Comparison of ENCODE assay signal across 11 cellular contexts in genomic region chr17:40827746-40828453, GRCh38. TPM values are rescaled to one million over a fixed set of nuclear protein-coding genes. Genes with fewer than 3 reads are reported as not detected.
DNase-seq lines count a peak whose midpoint lies in the region; ATAC-seq, FAIRE-seq and TF ChIP-seq lines count a peak whose summit lies in the region.
"Had no signal": no experiment of that assay in that cellular context is flagged by ENCODE, and none has a peak within 500 bp of the region (broad histone marks: within the 10 kb centered on the region; RNA-seq: fewer than 3 reads in every experiment).

No MANE protein-coding gene starts in this region.

- H3K23ac ChIP-seq in trophoblast cell (ENCODE audit: low read length): no peak overlapping the region

- no peak for TF ChIP-seq CTCF in GM12878 (IDR thresholded peaks at IDR 0.05 in 2 of 3, conservative IDR thresholded peaks at IDR 0.05 in 1 of 3; ENCODE audit: control insufficient read depth in 2 of 3, extremely low read depth in 1 of 3, insufficient read depth in 1 of 3, low read depth in 3 of 3, low read length in 3 of 3)

- no peak overlapping the region for H3K9ac ChIP-seq in GM12878 (ENCODE audit: control insufficient read depth, insufficient read depth, low read length)
- no peak overlapping the region for H3K9ac ChIP-seq in trophoblast cell (ENCODE audit: low read length)

- in situ Hi-C loops in GM12878 (cut with MboI): no loop called here

- BruUV-seq in GM12878 (replicated peaks; lab: Mats Ljungman, UMichigan): no TSS peak

- no peak overlapping the region for H3K4me3 ChIP-seq in GM12878
- H3K4me3 ChIP-seq in trophoblast cell (ENCODE audit: low read depth, low read length): no peak overlapping the region

- no peak overlapping the region for H3K18ac ChIP-seq in trophoblast cell (ENCODE audit: low read length)

- H3K36me3 ChIP-seq in GM12878 (ENCODE audit: control insufficient read depth in 2 of 2, insufficient read depth in 2 of 2, low read length in 1 of 2): no peaks in the 10 kb centered on the region
- no peaks in the 10 kb centered on the region for H3K36me3 ChIP-seq in trophoblast cell (ENCODE audit: control insufficient read depth in 1 of 2, insufficient read depth in 2 of 2, low read length in 2 of 2)

- no peak overlapping the region for H3K4ac ChIP-seq in trophoblast cell (ENCODE audit: low read depth, low read length)

- WGBS in GM12878 (ENCODE audit: insufficient coverage, insufficient replicate concordance, low lambda C conversion rate, missing lambda C conversion rate): 55% methylated on average over 7 of the region's 7 CpGs
- no CpG with 5 or more reads among the region's 7 CpGs for WGBS in trophoblast cell (ENCODE audit: extremely low coverage, insufficient coverage, insufficient read length)

- H3K4me1 ChIP-seq in GM12878 (ENCODE audit: control insufficient read depth, insufficient read depth, low read length) (peaks cover 4% of the 10 kb centered on the region; the same call in 1 of the 2 replicates), trophoblast cell (ENCODE audit: control insufficient read depth in 1 of 2, insufficient read depth in 2 of 2, low read length in 2 of 2) (no peaks in the 10 kb centered on the region)

- no peak for TF ChIP-seq RAD21 in GM12878 (IDR thresholded peaks at IDR 0.05; ENCODE audit: insufficient read depth, low read depth, low read length)

- intact Hi-C loops in GM12878 (cut with micrococcal nuclease; ENCODE audit: unreplicated experiment): no loop called here

- H4K12ac ChIP-seq in trophoblast cell (ENCODE audit: low read depth, low read length): no peak overlapping the region

- SMC1A ChIA-PET in GM12878 (lab: Charles Lee; ENCODE audit: uncharacterized antibody, unreplicated experiment): interaction anchor here (0.7 to 1.4 kb wide), 3 partner anchors 9 to 75 kb away, joined by 3 read pairs; no protein-coding TSS in a partner anchor

- no peak for FAIRE-seq in GM12878 (lab: Jason Lieb, UNC)
- FAIRE-seq: kidney had no signal

- TF ChIP-seq EP300 in GM12878 (IDR thresholded peaks at IDR 0.05; ENCODE audit: borderline replicate concordance in 1 of 2, control insufficient read depth in 1 of 2, low read depth in 2 of 2, low read length in 2 of 2): no peak

- CTCF ChIA-PET in GM12878 (lab: Yijun Ruan, JAX): no interaction called here

- H3K27ac ChIP-seq in GM12878 (ENCODE audit: control insufficient read depth, insufficient read depth) (no peak overlapping the region), trophoblast cell (ENCODE audit: low read depth, low read length) (no peak overlapping the region)

- no peak overlapping the region for H4K8ac ChIP-seq in trophoblast cell (ENCODE audit: low read depth, low read length)

- DNase-seq in HK-2 (ENCODE audit: unreplicated experiment) (peak; percentile 18), NCI-H226 (peak; percentile 36), GM12878 (ENCODE audit: low read depth, low spot score) (no peak), trophoblast cell (peak; percentile 8 to 27), middle frontal gyrus (ENCODE audit: extremely low spot score, low spot score) (no peak), NCI-H2171 treated with DMSO at 0.1 percent for 48 hours (lab: John Stamatoyannopoulos, UW) (no peak)
- DNase-seq: dorsolateral prefrontal cortex, H7, kidney, NCI-H1694 treated with DMSO at 0.1 percent for 48 hours had no signal

- H2BK12ac ChIP-seq in trophoblast cell (ENCODE audit: low read length): no peak overlapping the region

- H4K20me1 ChIP-seq in GM12878 (ENCODE audit: control insufficient read depth, insufficient read depth): no peaks in the 10 kb centered on the region

- no peaks in the 10 kb centered on the region for H3K9me3 ChIP-seq in GM12878 (replicated peaks; ENCODE audit: control insufficient read depth, insufficient read depth, low read length)
- H3K9me3 ChIP-seq in trophoblast cell (ENCODE audit: insufficient read depth, low read depth, low read length): no peaks in the 10 kb centered on the region

- RAD21 ChIA-PET in GM12878 (lab: Charles Lee; ENCODE audit: unreplicated experiment): no interaction called here

- H4K91ac ChIP-seq in trophoblast cell (ENCODE audit: low read depth, low read length): no peak overlapping the region

- POLR2A ChIA-PET in GM12878 (lab: Charles Lee): interaction anchor here (1.2 kb wide), 1 partner anchor 9 kb away, joined by 4 read pairs; no protein-coding TSS in a partner anchor

- no peaks in the 10 kb centered on the region for H3K79me2 ChIP-seq in GM12878 (ENCODE audit: control insufficient read depth, insufficient read depth, low read length)
- H3K79me2 ChIP-seq in trophoblast cell (ENCODE audit: control insufficient read depth, insufficient read depth, low read length, poor library complexity): no peaks in the 10 kb centered on the region

- H3K4me2 ChIP-seq in GM12878 (ENCODE audit: control insufficient read depth, insufficient read depth) (no peak overlapping the region), trophoblast cell (ENCODE audit: low read length) (no peak overlapping the region)

- H2BK120ac ChIP-seq in trophoblast cell (ENCODE audit: insufficient read depth, low read length, poor library complexity): no peak overlapping the region

- no peak overlapping the region for H2AK5ac ChIP-seq in trophoblast cell (ENCODE audit: low read length)

- ATAC-seq in GM12878: peak; percentile 45
- no peak for ATAC-seq in HG02623 (IDR thresholded peaks at IDR 0.05; ENCODE audit: unreplicated experiment)

- no peaks in the 10 kb centered on the region for H3K79me1 ChIP-seq in trophoblast cell (ENCODE audit: low read length)

- no peak overlapping the region for H3K14ac ChIP-seq in trophoblast cell (ENCODE audit: low read length)

- no peak overlapping the region for H2AFZ ChIP-seq in GM12878 (ENCODE audit: control insufficient read depth, low read depth, low read length)
- no peak overlapping the region for H2AFZ ChIP-seq in trophoblast cell (ENCODE audit: insufficient read depth, low read length, poor library complexity)

- TF ChIP-seq POLR2A in GM12878 (IDR thresholded peaks at IDR 0.05; ENCODE audit: low read depth, low read length): no peak

- H3K27me3 ChIP-seq in GM12878 (replicated peaks in 1 of 2; ENCODE audit: control insufficient read depth in 2 of 2, insufficient read depth in 2 of 2, low read length in 1 of 2) (no peaks in the 10 kb centered on the region), trophoblast cell (ENCODE audit: insufficient read depth, low read length) (no peaks in the 10 kb centered on the region)
- H3K27me3 ChIP-seq: dorsolateral prefrontal cortex had no signal

- no peak overlapping the region for H2BK5ac ChIP-seq in trophoblast cell (ENCODE audit: low read depth, low read length, poor library complexity)

RNA-seq across cellular contexts. Expression of gene KRT10, which starts 5.5 kb away (rescaled TPM):
- 1.1 TPM in 1 of 2 replicates, not detected in the other for total RNA-seq in GM12878 (2013; cell fraction: nucleolus; rRNA removed)
- total RNA-seq in GM12878 (2014; rRNA removed): 5.7 and 12.4 TPM in 2 replicates
- 10.8 and 11.1 TPM in 2 replicates for total RNA-seq in GM12878 (2014; rRNA removed; fragmentation: Illumina TruSeq; extraction: Trizol)
- total RNA-seq in GM12878 (2021): 34.8 and 36.4 TPM in 2 replicates
- 3.7 TPM for polyA plus RNA-seq in GM12878 (2011; ENCODE audit: low read depth)
- polyA plus RNA-seq in GM12878 (2011; rRNA removed): 21.3 and 41.6 TPM in 2 replicates
- 6.6 and 8.3 TPM in 2 replicates for polyA plus RNA-seq in GM12878 (2011; cell fraction: cytosol; rRNA removed)
- polyA plus RNA-seq in GM12878 (2011; cell fraction: nucleus; rRNA removed): 4.2 and 5.9 TPM in 2 replicates
- polyA plus RNA-seq in GM12878 (2012): 44.8 and 68.4 TPM in 2 replicates
- polyA plus RNA-seq in GM12878 (2014; fragmentation: Illumina TruSeq; extraction: Trizol): 11.1 and 14.4 TPM in 2 replicates
- 10 to 100 TPM; 16.0 to 37.0 TPM for polyA plus RNA-seq in GM12878 (2014; fragmentation: Nextera tagmentation; extraction: Ambion mirVana)
- polyA plus RNA-seq in GM12878 (2014; rRNA removed): 26.6 and 27.1 TPM in 2 replicates
- 10 to 100 TPM; 78.7 to 98.5 TPM for polyA plus RNA-seq in GM12878 (2016; fragmentation: Nextera tagmentation; extraction: Ambion mirVana)
- 0.77 and 1.8 TPM in 2 replicates for polyA minus RNA-seq in GM12878 (2011; rRNA and poly(A)+ RNA removed)
- polyA minus RNA-seq in GM12878 (2011; cell fraction: cytosol; rRNA and poly(A)+ RNA removed): 1.1 and 1.5 TPM in 2 replicates
- polyA minus RNA-seq in GM12878 (2011; cell fraction: nucleus; rRNA and poly(A)+ RNA removed): 0.97 and 1.2 TPM in 2 replicates
- 41.4 and 42.2 TPM in 2 replicates for polyA plus RNA-seq in trophoblast cell (2013)

RNA-seq across cellular contexts. Expression of gene KRT28, which starts 28.1 kb away (rescaled TPM):
- not detected in 2 replicates for total RNA-seq in GM12878 (2013; cell fraction: nucleolus; rRNA removed)
- total RNA-seq in GM12878 (2014; rRNA removed) (not detected in 2 replicates), GM12878 (2014; rRNA removed; fragmentation: Illumina TruSeq; extraction: Trizol) (not detected in 2 replicates), GM12878 (2021) (not detected in 2 replicates)
- polyA plus RNA-seq in GM12878 (2011; ENCODE audit: low read depth): not detected
- polyA plus RNA-seq in GM12878 (2011; rRNA removed) (not detected in 2 replicates), GM12878 (2014; fragmentation: Illumina TruSeq; extraction: Trizol) (not detected in 2 replicates), GM12878 (2014; fragmentation: Nextera tagmentation; extraction: Ambion mirVana) (not detected), GM12878 (2014; rRNA removed) (not detected in 2 replicates), GM12878 (2016; fragmentation: Nextera tagmentation; extraction: Ambion mirVana) (not detected)
- polyA plus RNA-seq in GM12878 (2011; cell fraction: cytosol; rRNA removed): not detected in 2 replicates
- not detected in 2 replicates for polyA plus RNA-seq in GM12878 (2011; cell fraction: nucleus; rRNA removed)
- not detected in 2 replicates for polyA plus RNA-seq in GM12878 (2012)
- not detected in 2 replicates for polyA minus RNA-seq in GM12878 (2011; rRNA and poly(A)+ RNA removed)
- not detected in 2 replicates for polyA minus RNA-seq in GM12878 (2011; cell fraction: cytosol; rRNA and poly(A)+ RNA removed)
- polyA minus RNA-seq in GM12878 (2011; cell fraction: nucleus; rRNA and poly(A)+ RNA removed): not detected in 2 replicates
- not detected in 2 replicates for polyA plus RNA-seq in trophoblast cell (2013)
- total RNA-seq: dorsolateral prefrontal cortex, H7, kidney had no signal

RNA-seq across cellular contexts. Expression of gene KRT12, which starts 39.1 kb away (rescaled TPM):
- total RNA-seq in GM12878 (2013; cell fraction: nucleolus; rRNA removed): not detected in 2 replicates
- total RNA-seq in GM12878 (2014; rRNA removed): not detected in 2 replicates
- not detected in 2 replicates for total RNA-seq in GM12878 (2014; rRNA removed; fragmentation: Illumina TruSeq; extraction: Trizol)
- not detected in 2 replicates for total RNA-seq in GM12878 (2021)
- polyA plus RNA-seq in GM12878 (2011; ENCODE audit: low read depth): not detected
- not detected in 2 replicates for polyA plus RNA-seq in GM12878 (2011; rRNA removed)
- polyA plus RNA-seq in GM12878 (2011; cell fraction: cytosol; rRNA removed): not detected in 2 replicates
- polyA plus RNA-seq in GM12878 (2011; cell fraction: nucleus; rRNA removed): not detected in 2 replicates
- polyA plus RNA-seq in GM12878 (2012): not detected in 2 replicates
- not detected in 2 replicates for polyA plus RNA-seq in GM12878 (2014; fragmentation: Illumina TruSeq; extraction: Trizol)
- polyA plus RNA-seq in GM12878 (2014; fragmentation: Nextera tagmentation; extraction: Ambion mirVana): not detected
- not detected in 2 replicates for polyA plus RNA-seq in GM12878 (2014; rRNA removed)
- polyA plus RNA-seq in GM12878 (2016; fragmentation: Nextera tagmentation; extraction: Ambion mirVana): not detected
- not detected in 2 replicates for polyA minus RNA-seq in GM12878 (2011; rRNA and poly(A)+ RNA removed)
- not detected in 2 replicates for polyA minus RNA-seq in GM12878 (2011; cell fraction: cytosol; rRNA and poly(A)+ RNA removed)
- not detected in 2 replicates for polyA minus RNA-seq in GM12878 (2011; cell fraction: nucleus; rRNA and poly(A)+ RNA removed)
- not detected in 2 replicates for polyA plus RNA-seq in trophoblast cell (2013)
- total RNA-seq: H7, kidney had no signal

RNA-seq across cellular contexts. Expression of gene KRT27, which starts 45.5 kb away (rescaled TPM):
- total RNA-seq in GM12878 (2013; cell fraction: nucleolus; rRNA removed): not detected in 2 replicates
- total RNA-seq in GM12878 (2014; rRNA removed) (not detected in 2 replicates), GM12878 (2014; rRNA removed; fragmentation: Illumina TruSeq; extraction: Trizol) (not detected in 2 replicates), GM12878 (2021) (not detected in 2 replicates)
- not detected for polyA plus RNA-seq in GM12878 (2011; ENCODE audit: low read depth)
- polyA plus RNA-seq in GM12878 (2011; rRNA removed) (0.20 TPM in 1 of 2 replicates, not detected in the other), GM12878 (2014; fragmentation: Illumina TruSeq; extraction: Trizol) (not detected in 2 replicates), GM12878 (2014; fragmentation: Nextera tagmentation; extraction: Ambion mirVana) (not detected), GM12878 (2014; rRNA removed) (not detected in 2 replicates), GM12878 (2016; fragmentation: Nextera tagmentation; extraction: Ambion mirVana) (not detected)
- polyA plus RNA-seq in GM12878 (2011; cell fraction: cytosol; rRNA removed): not detected in 2 replicates
- polyA plus RNA-seq in GM12878 (2011; cell fraction: nucleus; rRNA removed): 0.13 TPM in 1 of 2 replicates, not detected in the other
- not detected in 2 replicates for polyA plus RNA-seq in GM12878 (2012)
- polyA minus RNA-seq in GM12878 (2011; rRNA and poly(A)+ RNA removed): not detected in 2 replicates
- not detected in 2 replicates for polyA minus RNA-seq in GM12878 (2011; cell fraction: cytosol; rRNA and poly(A)+ RNA removed)
- polyA minus RNA-seq in GM12878 (2011; cell fraction: nucleus; rRNA and poly(A)+ RNA removed): not detected in 2 replicates
- polyA plus RNA-seq in trophoblast cell (2013): not detected in 2 replicates
- total RNA-seq: dorsolateral prefrontal cortex, H7, kidney had no signal

RNA-seq across cellular contexts. Expression of gene KRT26, which starts 55.9 kb away (rescaled TPM):
- total RNA-seq in GM12878 (2013; cell fraction: nucleolus; rRNA removed): not detected in 2 replicates
- not detected in 2 replicates for total RNA-seq in GM12878 (2014; rRNA removed)
- total RNA-seq in GM12878 (2014; rRNA removed; fragmentation: Illumina TruSeq; extraction: Trizol): not detected in 2 replicates
- not detected in 2 replicates for total RNA-seq in GM12878 (2021)
- polyA plus RNA-seq in GM12878 (2011; ENCODE audit: low read depth): not detected
- polyA plus RNA-seq in GM12878 (2011; rRNA removed): not detected in 2 replicates
- not detected in 2 replicates for polyA plus RNA-seq in GM12878 (2011; cell fraction: cytosol; rRNA removed)
- polyA plus RNA-seq in GM12878 (2011; cell fraction: nucleus; rRNA removed): not detected in 2 replicates
- polyA plus RNA-seq in GM12878 (2012): not detected in 2 replicates
- polyA plus RNA-seq in GM12878 (2014; fragmentation: Illumina TruSeq; extraction: Trizol): not detected in 2 replicates
- polyA plus RNA-seq in GM12878 (2014; fragmentation: Nextera tagmentation; extraction: Ambion mirVana): not detected
- polyA plus RNA-seq in GM12878 (2014; rRNA removed): not detected in 2 replicates
- polyA plus RNA-seq in GM12878 (2016; fragmentation: Nextera tagmentation; extraction: Ambion mirVana): not detected
- polyA minus RNA-seq in GM12878 (2011; rRNA and poly(A)+ RNA removed): not detected in 2 replicates
- polyA minus RNA-seq in GM12878 (2011; cell fraction: cytosol; rRNA and poly(A)+ RNA removed): not detected in 2 replicates
- not detected in 2 replicates for polyA minus RNA-seq in GM12878 (2011; cell fraction: nucleus; rRNA and poly(A)+ RNA removed)
- not detected in 2 replicates for polyA plus RNA-seq in trophoblast cell (2013)
- total RNA-seq: dorsolateral prefrontal cortex, H7, kidney had no signal

Comparison
In these comparisons a context has a peak if more than half of its experiments do, and no peak if none do; other contexts are left out.
1. DNase-seq: peak in HK-2 (single experiment), NCI-H226 (single experiment) and trophoblast cell (2 of 2); none in GM12878 (single experiment), middle frontal gyrus (single experiment) and NCI-H2171 treated with DMSO at 0.1 percent for 48 hours (single experiment).